Comparison of ENCODE assay signal across 18 cellular contexts in genomic region chr5:157356576-157356975, GRCh38.
DNase-seq lines count a peak whose midpoint lies in the region; ATAC-seq lines count a peak whose summit lies in the region.
"Had no signal": no experiment of that assay in that cellular context is flagged by ENCODE, and none has a peak within 500 bp of the region (broad histone marks: within the 10 kb centered on the region; RNA-seq: fewer than 3 reads in every experiment).

No MANE protein-coding gene starts in this region.

- peak overlapping the region; percentile 26 for H3K27ac Mint-ChIP-seq in activated CD4-positive, alpha-beta T cell treated with anti-CD3 and anti-CD28 coated beads for 36 hours
- H3K27ac Mint-ChIP-seq in activated naive CD4-positive, alpha-beta T cell treated with anti-CD3 and anti-CD28 coated beads for 36 hours, result peak overlapping the region; percentile 10
- peak overlapping the region; percentile 24 for H3K27ac Mint-ChIP-seq in activated T-helper 17 cell treated with anti-CD3 and anti-CD28 coated beads, Interleukin-2, amount 50 U/mL, for 72 hours

- no peaks in the 10 kb centered on the region for H3K27me3 Mint-ChIP-seq in activated CD4-positive, alpha-beta T cell treated with anti-CD3 and anti-CD28 coated beads for 36 hours
- no peaks in the 10 kb centered on the region for H3K27me3 Mint-ChIP-seq in activated naive CD4-positive, alpha-beta T cell treated with anti-CD3 and anti-CD28 coated beads for 36 hours (ENCODE audit: low read depth)
- no peaks in the 10 kb centered on the region for H3K27me3 Mint-ChIP-seq in activated T-helper 17 cell treated with anti-CD3 and anti-CD28 coated beads, Interleukin-2, amount 50 U/mL, for 72 hours

- CTCF ChIA-PET in activated CD4-positive, alpha-beta T cell treated with anti-CD3 and anti-CD28 coated beads for 36 hours (lab: Charles Lee), result interaction anchor here (0.8 to 1.4 kb wide), 4 partner anchors 14 to 1595 kb away, joined by 3 to 7 read pairs (median 4); no protein-coding TSS in a partner anchor
- CTCF ChIA-PET in activated naive CD4-positive, alpha-beta T cell treated with anti-CD3 and anti-CD28 coated beads for 36 hours (lab: Charles Lee), result interaction anchor here (0.7 to 2.7 kb wide), 5 partner anchors 11 to 29 kb away, joined by 4 to 16 read pairs (median 5); a partner anchor contains a TSS

- no peaks in the 10 kb centered on the region for H3K9me3 Mint-ChIP-seq in activated CD4-positive, alpha-beta T cell treated with anti-CD3 and anti-CD28 coated beads for 36 hours (ENCODE audit: low read depth)
- H3K9me3 Mint-ChIP-seq in activated naive CD4-positive, alpha-beta T cell treated with anti-CD3 and anti-CD28 coated beads for 36 hours, result no peaks in the 10 kb centered on the region
- no peaks in the 10 kb centered on the region for H3K9me3 Mint-ChIP-seq in activated T-helper 17 cell treated with anti-CD3 and anti-CD28 coated beads, Interleukin-2, amount 50 U/mL, for 72 hours

- ATAC-seq in activated CD4-positive, alpha-beta T cell treated with anti-CD3 and anti-CD28 coated beads for 36 hours, result no peak
- ATAC-seq in activated T-helper 17 cell treated with anti-CD3 and anti-CD28 coated beads, Interleukin-2, amount 50 U/mL, for 72 hours (replicated peaks), result no peak
- ATAC-seq: HepG2, PC-3 had no signal

- H3K4me3 Mint-ChIP-seq in activated CD4-positive, alpha-beta T cell treated with anti-CD3 and anti-CD28 coated beads for 36 hours, result no peak overlapping the region
- H3K4me3 Mint-ChIP-seq in activated naive CD4-positive, alpha-beta T cell treated with anti-CD3 and anti-CD28 coated beads for 36 hours, result no peak overlapping the region
- H3K4me3 Mint-ChIP-seq in activated T-helper 17 cell treated with anti-CD3 and anti-CD28 coated beads, Interleukin-2, amount 50 U/mL, for 72 hours, result no peak overlapping the region

- POLR2A ChIA-PET in activated CD4-positive, alpha-beta T cell treated with anti-CD3 and anti-CD28 coated beads for 36 hours (lab: Charles Lee), result no interaction called here

- no peak for DNase-seq in activated CD4-positive, alpha-beta T cell treated with anti-CD3 and anti-CD28 coated beads for 36 hours
- no peak for DNase-seq in activated CD4-positive, alpha-beta T cell treated with anti-CD3 and anti-CD28 coated beads for 48 hours
- no peak for DNase-seq in activated naive CD4-positive, alpha-beta T cell treated with anti-CD3 and anti-CD28 coated beads for 36 hours
- no peak for DNase-seq in activated naive CD4-positive, alpha-beta T cell treated with anti-CD3 and anti-CD28 coated beads, Interleukin-2, amount 50 U/mL, for 16 hours
- DNase-seq in islet precursor cell, result peak; percentile 13
- no peak for DNase-seq in NCI-H510A treated with DMSO at 0.1 percent for 48 hours (lab: John Stamatoyannopoulos, UW)
- no peak for DNase-seq in superior temporal gyrus (ENCODE audit: extremely low spot score)
- DNase-seq: AML-193, COR-L47, KG1, NCI-H1417 treated with DMSO at 0.1 percent for 48 hours, NCI-H187 treated with DMSO at 0.1 percent for 48 hours, NCI-H226, NCI-H524 treated with DMSO at 0.1 percent for 48 hours, PC-3, RPMI8226 had no signal

- peaks cover 36% of the 10 kb centered on the region for H3K4me1 Mint-ChIP-seq in activated CD4-positive, alpha-beta T cell treated with anti-CD3 and anti-CD28 coated beads for 36 hours
- peaks cover 21% of the 10 kb centered on the region for H3K4me1 Mint-ChIP-seq in activated naive CD4-positive, alpha-beta T cell treated with anti-CD3 and anti-CD28 coated beads for 36 hours (ENCODE audit: low read depth)
- H3K4me1 Mint-ChIP-seq in activated T-helper 17 cell treated with anti-CD3 and anti-CD28 coated beads, Interleukin-2, amount 50 U/mL, for 72 hours, result peaks cover 28% of the 10 kb centered on the region

- H3K36me3 Mint-ChIP-seq in activated CD4-positive, alpha-beta T cell treated with anti-CD3 and anti-CD28 coated beads for 36 hours (ENCODE audit: low read depth), result peaks cover 78% of the 10 kb centered on the region
- H3K36me3 Mint-ChIP-seq in activated naive CD4-positive, alpha-beta T cell treated with anti-CD3 and anti-CD28 coated beads for 36 hours (ENCODE audit: low read depth), result peaks cover 49% of the 10 kb centered on the region
- H3K36me3 Mint-ChIP-seq in activated T-helper 17 cell treated with anti-CD3 and anti-CD28 coated beads, Interleukin-2, amount 50 U/mL, for 72 hours (ENCODE audit: low read depth), result peaks cover 98% of the 10 kb centered on the region

- intact Hi-C loops in activated CD4-positive, alpha-beta T cell treated with anti-CD3 and anti-CD28 coated beads for 36 hours (cut with DNase I, micrococcal nuclease), result no loop called here
- intact Hi-C loops in activated naive CD4-positive, alpha-beta T cell treated with anti-CD3 and anti-CD28 coated beads for 36 hours (cut with micrococcal nuclease), result no loop called here
